Comparison of ENCODE assay signal across 13 cellular contexts in the genomic region with DNA sequence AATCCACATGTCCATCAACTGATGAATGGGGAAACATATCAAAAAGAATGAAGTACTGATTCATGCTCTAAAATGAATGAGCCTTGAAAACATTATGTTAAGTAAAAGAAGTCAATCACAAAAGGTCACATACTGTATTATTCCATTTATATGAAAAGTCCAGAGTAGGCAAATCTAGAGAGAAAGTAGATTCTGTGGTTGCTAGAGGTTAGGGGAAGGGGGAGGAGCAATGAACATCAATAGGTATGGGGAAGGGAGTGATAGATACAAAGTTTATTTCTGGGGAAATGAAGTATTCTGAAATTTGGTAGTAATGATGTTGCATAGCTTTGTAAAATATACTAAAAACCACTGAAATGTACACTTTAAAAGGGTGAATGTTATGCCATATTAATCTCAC. TPM values are rescaled to one million over a fixed set of nuclear protein-coding genes. Genes with fewer than 3 reads are reported as not detected.
DNase-seq lines count a peak whose midpoint lies in the region; ATAC-seq and TF ChIP-seq lines count a peak whose summit lies in the region.
"Had no signal": no experiment of that assay in that cellular context is flagged by ENCODE, and none has a peak within 500 bp of the region (broad histone marks: within the 10 kb centered on the region; RNA-seq: fewer than 3 reads in every experiment).

No MANE protein-coding gene starts in this region.

- H3K4me2 ChIP-seq in KMS-11, result peak overlapping the region; percentile 4; the same call in 1 of the 2 replicates
- H3K4me2 ChIP-seq: BLaER1 treated with 17β-estradiol and CSF1 and Interleukin-3, amounts not matched to agents 10 nM and 100 nM had no signal

- H3K4me1 Mint-ChIP-seq in activated T-cell treated with anti-CD3 and anti-CD28 coated beads, Interleukin-2, amount 50 U/mL, for 4 hours (ENCODE audit: low read depth), result peaks cover 6% of the 10 kb centered on the region
- peaks cover 6% of the 10 kb centered on the region for H3K4me1 Mint-ChIP-seq in activated naive CD8-positive, alpha-beta T cell treated with anti-CD3 and anti-CD28 coated beads for 36 hours
- H3K4me1 Mint-ChIP-seq in stimulated activated naive CD8-positive, alpha-beta T cell treated with anti-CD3 and anti-CD28 coated beads, Interleukin-15, amount 100 ng/mL, for 72 hours, result peaks cover 11% of the 10 kb centered on the region
- H3K4me1 Mint-ChIP-seq in activated CD4-positive, alpha-beta memory T cell treated with anti-CD3 and anti-CD28 coated beads for 36 hours (ENCODE audit: low read depth), result peaks cover 6% of the 10 kb centered on the region

- no peak overlapping the region for H2AFZ ChIP-seq in KMS-11 (ENCODE audit: low read depth)

- no peaks in the 10 kb centered on the region for H3K27me3 ChIP-seq in KMS-11 (ENCODE audit: insufficient read depth, low read depth)
- H3K27me3 ChIP-seq: BLaER1 treated with 17β-estradiol and CSF1 and Interleukin-3, amounts not matched to agents 10 nM and 100 nM had no signal

- no peak overlapping the region for H3K27ac ChIP-seq in KMS-11
- H3K27ac ChIP-seq: BLaER1 treated with 17β-estradiol and CSF1 and Interleukin-3, amounts not matched to agents 10 nM and 100 nM had no signal

- no peaks in the 10 kb centered on the region for H3K36me3 ChIP-seq in KMS-11 (ENCODE audit: insufficient read depth)
- H3K36me3 ChIP-seq: BLaER1 treated with 17β-estradiol and CSF1 and Interleukin-3, amounts not matched to agents 10 nM and 100 nM had no signal

- no peaks in the 10 kb centered on the region for H3K79me2 ChIP-seq in KMS-11 (ENCODE audit: insufficient read depth, low read depth)

- no peaks in the 10 kb centered on the region for H3K36me3 Mint-ChIP-seq in activated T-cell treated with anti-CD3 and anti-CD28 coated beads, Interleukin-2, amount 50 U/mL, for 4 hours (ENCODE audit: insufficient read depth)
- no peaks in the 10 kb centered on the region for H3K36me3 Mint-ChIP-seq in activated naive CD8-positive, alpha-beta T cell treated with anti-CD3 and anti-CD28 coated beads for 36 hours
- no peaks in the 10 kb centered on the region for H3K36me3 Mint-ChIP-seq in activated CD4-positive, alpha-beta memory T cell treated with anti-CD3 and anti-CD28 coated beads for 36 hours
- H3K36me3 Mint-ChIP-seq: CD4-positive, CD25-positive, alpha-beta regulatory T cell had no signal

- DNase-seq in activated T-cell treated with anti-CD3 and anti-CD28 coated beads, Interleukin-2, amount 50 U/mL, for 4 hours, result no peak
- DNase-seq in activated T-cell treated with anti-CD3 and anti-CD28 coated beads, Interleukin-2, amount 50 U/mL, for 1 hour, result no peak
- DNase-seq in activated naive CD8-positive, alpha-beta T cell treated with anti-CD3 and anti-CD28 coated beads for 36 hours, result no peak
- no peak for DNase-seq in stimulated activated naive CD8-positive, alpha-beta T cell treated with anti-CD3 and anti-CD28 coated beads, Interleukin-15, amount 100 ng/mL, for 72 hours
- no peak for DNase-seq in activated CD4-positive, alpha-beta memory T cell treated with anti-CD3 and anti-CD28 coated beads for 36 hours
- no peak for DNase-seq in central memory CD4-positive, alpha-beta T cell
- DNase-seq: ACHN, DMS53, GF-D8, HCEC 1CT had no signal

- ATAC-seq in activated T-cell treated with anti-CD3 and anti-CD28 coated beads, Interleukin-2, amount 50 U/mL, for 4 hours, result peak; percentile 52 to 60
- ATAC-seq in stimulated activated naive CD8-positive, alpha-beta T cell treated with anti-CD3 and anti-CD28 coated beads, Interleukin-15, amount 100 ng/mL, for 72 hours, result peak; percentile 90

- H3K4me1 ChIP-seq in KMS-11 (ENCODE audit: low read depth, poor library complexity, severe bottlenecking), result peaks cover 12% of the 10 kb centered on the region
- H3K4me1 ChIP-seq: BLaER1 treated with 17β-estradiol and CSF1 and Interleukin-3, amounts not matched to agents 10 nM and 100 nM had no signal

- no peaks in the 10 kb centered on the region for H4K20me1 ChIP-seq in KMS-11 (ENCODE audit: insufficient read depth)
- H4K20me1 ChIP-seq: BLaER1 treated with 17β-estradiol and CSF1 and Interleukin-3, amounts not matched to agents 10 nM and 100 nM had no signal

- H3K4me3 Mint-ChIP-seq in activated T-cell treated with anti-CD3 and anti-CD28 coated beads, Interleukin-2, amount 50 U/mL, for 4 hours, result no peak overlapping the region
- no peak overlapping the region for H3K4me3 Mint-ChIP-seq in activated naive CD8-positive, alpha-beta T cell treated with anti-CD3 and anti-CD28 coated beads for 36 hours
- peak overlapping the region; percentile 6 to 21 for H3K4me3 Mint-ChIP-seq in stimulated activated naive CD8-positive, alpha-beta T cell treated with anti-CD3 and anti-CD28 coated beads, Interleukin-15, amount 100 ng/mL, for 72 hours
- H3K4me3 Mint-ChIP-seq in activated CD4-positive, alpha-beta memory T cell treated with anti-CD3 and anti-CD28 coated beads for 36 hours, result no peak overlapping the region

- H3K27ac Mint-ChIP-seq in activated naive CD8-positive, alpha-beta T cell treated with anti-CD3 and anti-CD28 coated beads for 36 hours, result peak overlapping the region; percentile 42
- H3K27ac Mint-ChIP-seq in stimulated activated naive CD8-positive, alpha-beta T cell treated with anti-CD3 and anti-CD28 coated beads, Interleukin-15, amount 100 ng/mL, for 72 hours, result peak overlapping the region in 1 of 2 donors; percentile 11
- H3K27ac Mint-ChIP-seq in activated CD4-positive, alpha-beta memory T cell treated with anti-CD3 and anti-CD28 coated beads for 36 hours, result no peak overlapping the region
- H3K27ac Mint-ChIP-seq: CD4-positive, CD25-positive, alpha-beta regulatory T cell had no signal

- CTCF ChIA-PET in activated CD4-positive, alpha-beta memory T cell treated with anti-CD3 and anti-CD28 coated beads for 36 hours (lab: Charles Lee), result no interaction called here

- no peaks in the 10 kb centered on the region for H3K27me3 Mint-ChIP-seq in activated T-cell treated with anti-CD3 and anti-CD28 coated beads, Interleukin-2, amount 50 U/mL, for 4 hours (ENCODE audit: low read depth)
- no peaks in the 10 kb centered on the region for H3K27me3 Mint-ChIP-seq in activated naive CD8-positive, alpha-beta T cell treated with anti-CD3 and anti-CD28 coated beads for 36 hours
- H3K27me3 Mint-ChIP-seq in stimulated activated naive CD8-positive, alpha-beta T cell treated with anti-CD3 and anti-CD28 coated beads, Interleukin-15, amount 100 ng/mL, for 72 hours, result no peaks in the 10 kb centered on the region
- H3K27me3 Mint-ChIP-seq in activated CD4-positive, alpha-beta memory T cell treated with anti-CD3 and anti-CD28 coated beads for 36 hours, result no peaks in the 10 kb centered on the region

- no peaks in the 10 kb centered on the region for H3K9me3 Mint-ChIP-seq in activated T-cell treated with anti-CD3 and anti-CD28 coated beads, Interleukin-2, amount 50 U/mL, for 4 hours
- no peaks in the 10 kb centered on the region for H3K9me3 Mint-ChIP-seq in activated naive CD8-positive, alpha-beta T cell treated with anti-CD3 and anti-CD28 coated beads for 36 hours
- H3K9me3 Mint-ChIP-seq in stimulated activated naive CD8-positive, alpha-beta T cell treated with anti-CD3 and anti-CD28 coated beads, Interleukin-15, amount 100 ng/mL, for 72 hours, result no peaks in the 10 kb centered on the region
- H3K9me3 Mint-ChIP-seq in activated CD4-positive, alpha-beta memory T cell treated with anti-CD3 and anti-CD28 coated beads for 36 hours, result no peaks in the 10 kb centered on the region
- H3K9me3 Mint-ChIP-seq: CD4-positive, CD25-positive, alpha-beta regulatory T cell had no signal

- H3K4me3 ChIP-seq in KMS-11 (IDR thresholded peaks at IDR 0.05; ENCODE audit: insufficient read depth, low read depth, low read length), result no peak overlapping the region
- H3K4me3 ChIP-seq: BLaER1 treated with 17β-estradiol and CSF1 and Interleukin-3, amounts not matched to agents 10 nM and 100 nM had no signal

- TF ChIP-seq CTCF in KMS-11 (conservative IDR thresholded peaks at IDR 0.05; ENCODE audit: low read depth, low read length), result no peak

- H3K9ac ChIP-seq in KMS-11, result no peak overlapping the region
- H3K9ac ChIP-seq: BLaER1 treated with 17β-estradiol and CSF1 and Interleukin-3, amounts not matched to agents 10 nM and 100 nM had no signal

- intact Hi-C loops in activated CD4-positive, alpha-beta memory T cell treated with anti-CD3 and anti-CD28 coated beads for 36 hours (cut with micrococcal nuclease), result no loop called here

- POLR2A ChIA-PET in activated CD4-positive, alpha-beta memory T cell treated with anti-CD3 and anti-CD28 coated beads for 36 hours (lab: Charles Lee), result no interaction called here

RNA-seq across cellular contexts. Expression of gene SERP1, which starts 14.5 kb away (rescaled TPM):
- 100 to 1,000 TPM; 161 to 166 (median 165) TPM for total RNA-seq in activated T-cell treated with anti-CD3 and anti-CD28 coated beads, Interleukin-2, amount 50 U/mL, for 4 hours
- 100 to 1,000 TPM; 121 to 123 TPM for total RNA-seq in activated naive CD8-positive, alpha-beta T cell treated with anti-CD3 and anti-CD28 coated beads for 36 hours
- total RNA-seq in activated CD4-positive, alpha-beta memory T cell treated with anti-CD3 and anti-CD28 coated beads for 36 hours, result 100 to 1,000 TPM; 100 to 111 TPM

RNA-seq across cellular contexts. Expression of gene EIF2A, which starts 14.8 kb away (rescaled TPM):
- total RNA-seq in activated T-cell treated with anti-CD3 and anti-CD28 coated beads, Interleukin-2, amount 50 U/mL, for 4 hours, result 100 to 1,000 TPM; 163 to 180 (median 163) TPM
- 100 to 1,000 TPM; 147 to 149 TPM for total RNA-seq in activated naive CD8-positive, alpha-beta T cell treated with anti-CD3 and anti-CD28 coated beads for 36 hours
- 100 to 1,000 TPM; 131 to 137 TPM for total RNA-seq in activated CD4-positive, alpha-beta memory T cell treated with anti-CD3 and anti-CD28 coated beads for 36 hours

Comparison
In these comparisons a context has a peak if more than half of its experiments do, and no peak if none do; other contexts are left out.
1. H3K4me3 Mint-ChIP-seq: peak in stimulated activated naive CD8-positive, alpha-beta T cell treated with anti-CD3 and anti-CD28 coated beads, Interleukin-15, amount 100 ng/mL, for 72 hours (2 of 2); none in activated T-cell treated with anti-CD3 and anti-CD28 coated beads, Interleukin-2, amount 50 U/mL, for 4 hours (single experiment), activated naive CD8-positive, alpha-beta T cell treated with anti-CD3 and anti-CD28 coated beads for 36 hours (single experiment) and activated CD4-positive, alpha-beta memory T cell treated with anti-CD3 and anti-CD28 coated beads for 36 hours (single experiment).